ENCODE assay signal across 2 cellular contexts in the genomic region with DNA sequence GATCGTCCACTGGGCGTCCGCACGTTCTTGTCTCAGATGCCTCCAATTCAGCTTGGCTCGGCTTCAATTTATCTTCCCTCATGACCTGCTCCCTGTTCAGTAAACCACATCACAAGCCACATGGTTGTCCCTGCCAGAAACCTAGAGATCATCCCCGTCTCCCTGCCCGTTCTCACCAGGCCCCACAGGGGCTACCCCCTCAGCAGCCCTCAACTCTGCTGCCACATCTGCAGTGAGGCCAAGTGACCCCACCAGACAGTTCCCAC.
TF ChIP-seq lines count a peak whose summit lies in the region.

No MANE protein-coding gene starts in this region.

TF ChIP-seq in IMR-90, 13 proteins besides CTCF, POLR2A, EP300 and RAD21:
- TF ChIP-seq SMC3 (IDR thresholded peaks at IDR 0.05; ENCODE audit: low read depth, low read length) = no peak
- TF ChIP-seq CHD1 (IDR thresholded peaks at IDR 0.05; ENCODE audit: low read depth, low read length) = no peak
- TF ChIP-seq MAFK (IDR thresholded peaks at IDR 0.05; ENCODE audit: low read depth, low read length) = no peak
- no peak for TF ChIP-seq MAZ (IDR thresholded peaks at IDR 0.05; ENCODE audit: borderline replicate concordance, low read depth, low read length)
- TF ChIP-seq, protein P1, sequence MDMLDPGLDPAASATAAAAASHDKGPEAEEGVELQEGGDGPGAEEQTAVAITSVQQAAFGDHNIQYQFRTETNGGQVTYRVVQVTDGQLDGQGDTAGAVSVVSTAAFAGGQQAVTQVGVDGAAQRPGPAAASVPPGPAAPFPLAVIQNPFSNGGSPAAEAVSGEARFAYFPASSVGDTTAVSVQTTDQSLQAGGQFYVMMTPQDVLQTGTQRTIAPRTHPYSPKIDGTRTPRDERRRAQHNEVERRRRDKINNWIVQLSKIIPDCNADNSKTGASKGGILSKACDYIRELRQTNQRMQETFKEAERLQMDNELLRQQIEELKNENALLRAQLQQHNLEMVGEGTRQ (IDR thresholded peaks at IDR 0.05; ENCODE audit: low read depth, low read length) = no peak
- TF ChIP-seq NFE2L2 (IDR thresholded peaks at IDR 0.05; ENCODE audit: low read depth, low read length) = no peak
- no peak for TF ChIP-seq RCOR1 (IDR thresholded peaks at IDR 0.05; ENCODE audit: insufficient replicate concordance, low read length)
- no peak for TF ChIP-seq CEBPB (IDR thresholded peaks at IDR 0.05; ENCODE audit: low read depth, low read length)
- TF ChIP-seq RFX5 (IDR thresholded peaks at IDR 0.05; ENCODE audit: low read depth, low read length) = no peak
- TF ChIP-seq BHLHE40 (IDR thresholded peaks at IDR 0.05; ENCODE audit: low read depth, low read length) = no peak
- TF ChIP-seq, protein P2, sequence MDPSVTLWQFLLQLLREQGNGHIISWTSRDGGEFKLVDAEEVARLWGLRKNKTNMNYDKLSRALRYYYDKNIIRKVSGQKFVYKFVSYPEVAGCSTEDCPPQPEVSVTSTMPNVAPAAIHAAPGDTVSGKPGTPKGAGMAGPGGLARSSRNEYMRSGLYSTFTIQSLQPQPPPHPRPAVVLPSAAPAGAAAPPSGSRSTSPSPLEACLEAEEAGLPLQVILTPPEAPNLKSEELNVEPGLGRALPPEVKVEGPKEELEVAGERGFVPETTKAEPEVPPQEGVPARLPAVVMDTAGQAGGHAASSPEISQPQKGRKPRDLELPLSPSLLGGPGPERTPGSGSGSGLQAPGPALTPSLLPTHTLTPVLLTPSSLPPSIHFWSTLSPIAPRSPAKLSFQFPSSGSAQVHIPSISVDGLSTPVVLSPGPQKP (IDR thresholded peaks at IDR 0.05; ENCODE audit: borderline replicate concordance, low read depth, low read length) = no peak

TF ChIP-seq in H1, 55 proteins besides CTCF, POLR2A, EP300 and RAD21:
- TF ChIP-seq CBX8 (IDR thresholded peaks at IDR 0.05; ENCODE audit: borderline replicate concordance, low read depth, low read length) = no peak
- no peak for TF ChIP-seq RNF2 (IDR thresholded peaks at IDR 0.05; ENCODE audit: borderline replicate concordance, low read depth, low read length, missing control alignments, poor library complexity, severe bottlenecking)
- no peak for TF ChIP-seq HDAC2 (IDR thresholded peaks at IDR 0.05; ENCODE audit: borderline replicate concordance in 1 of 2, low read depth in 2 of 2, low read length in 2 of 2)
- TF ChIP-seq, protein P3, sequence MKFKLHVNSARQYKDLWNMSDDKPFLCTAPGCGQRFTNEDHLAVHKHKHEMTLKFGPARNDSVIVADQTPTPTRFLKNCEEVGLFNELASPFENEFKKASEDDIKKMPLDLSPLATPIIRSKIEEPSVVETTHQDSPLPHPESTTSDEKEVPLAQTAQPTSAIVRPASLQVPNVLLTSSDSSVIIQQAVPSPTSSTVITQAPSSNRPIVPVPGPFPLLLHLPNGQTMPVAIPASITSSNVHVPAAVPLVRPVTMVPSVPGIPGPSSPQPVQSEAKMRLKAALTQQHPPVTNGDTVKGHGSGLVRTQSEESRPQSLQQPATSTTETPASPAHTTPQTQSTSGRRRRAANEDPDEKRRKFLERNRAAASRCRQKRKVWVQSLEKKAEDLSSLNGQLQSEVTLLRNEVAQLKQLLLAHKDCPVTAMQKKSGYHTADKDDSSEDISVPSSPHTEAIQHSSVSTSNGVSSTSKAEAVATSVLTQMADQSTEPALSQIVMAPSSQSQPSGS (IDR thresholded peaks at IDR 0.05; ENCODE audit: low read length) = no peak
- TF ChIP-seq KDM5A (IDR thresholded peaks at IDR 0.05; ENCODE audit: low read length) = no peak
- TF ChIP-seq NRF1 (IDR thresholded peaks at IDR 0.05; ENCODE audit: low read depth, low read length) = no peak
- TF ChIP-seq JUND (IDR thresholded peaks at IDR 0.05; ENCODE audit: low read length) = no peak
- TF ChIP-seq, protein P4, sequence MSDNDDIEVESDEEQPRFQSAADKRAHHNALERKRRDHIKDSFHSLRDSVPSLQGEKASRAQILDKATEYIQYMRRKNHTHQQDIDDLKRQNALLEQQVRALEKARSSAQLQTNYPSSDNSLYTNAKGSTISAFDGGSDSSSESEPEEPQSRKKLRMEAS (IDR thresholded peaks at IDR 0.05) = no peak
- no peak for TF ChIP-seq GABPA (IDR thresholded peaks at IDR 0.05; ENCODE audit: borderline replicate concordance, insufficient read depth, low read length)
- no peak for TF ChIP-seq RBBP5 (IDR thresholded peaks at IDR 0.05; ENCODE audit: borderline replicate concordance, low read depth, low read length)
- TF ChIP-seq FOSL1 (IDR thresholded peaks at IDR 0.05; ENCODE audit: insufficient read depth, low read depth, low read length) = no peak
- no peak for TF ChIP-seq TCF12 (IDR thresholded peaks at IDR 0.05; ENCODE audit: low read depth, low read length)
TF ChIP-seq in H1: peak in this region for 0.
